ENCODE assay signal across 8 cellular contexts in the genomic region with DNA sequence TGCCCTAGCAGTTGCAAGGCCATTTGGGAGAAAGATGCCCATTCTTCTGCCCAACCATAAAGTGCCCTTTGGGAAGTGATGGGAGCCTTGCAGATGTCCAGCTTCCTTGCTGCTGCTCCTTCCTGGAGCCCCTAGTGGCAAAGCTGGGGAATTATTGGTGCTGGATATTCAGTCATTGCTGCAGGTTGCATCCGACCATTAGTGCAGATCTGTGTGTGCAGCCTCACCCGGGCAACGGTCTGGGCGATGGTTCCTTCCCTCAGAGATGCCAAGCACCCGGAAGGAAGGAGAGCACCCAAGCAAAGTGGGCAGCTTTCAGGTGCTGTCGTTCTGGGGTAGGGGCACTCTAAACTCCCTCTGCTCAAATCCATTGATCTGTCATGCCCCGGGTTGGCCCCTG.
DNase-seq lines count a peak whose midpoint lies in the region; ATAC-seq and TF ChIP-seq lines count a peak whose summit lies in the region.

No MANE protein-coding gene starts in this region.

- H3K27me3 Mint-ChIP-seq in activated T-helper 2 cell treated with anti-CD3 and anti-CD28 coated beads, Interferon-gamma antibody, Interleukin-2, Interleukin-4, amounts not matched to agents 10 μg/mL and 5 μg/mL and 100 μg/mL, durations not matched to agents 14 hours and 24 hours and 36 hours (ENCODE audit: low read depth), result peaks cover 29% of the 10 kb centered on the region

- TF ChIP-seq CTCF in smooth muscle cell (IDR thresholded peaks at IDR 0.05; ENCODE audit: borderline replicate concordance, insufficient read depth, poor library complexity, severe bottlenecking), result peak; percentile 65

- 44% methylated on average over 7 of the region's 7 CpGs for WGBS in smooth muscle cell (ENCODE audit: low lambda C conversion rate)

- intact Hi-C loops in activated T-helper 2 cell treated with anti-CD3 and anti-CD28 coated beads, Interferon-gamma antibody, Interleukin-2, Interleukin-4, amounts not matched to agents 10 μg/mL and 5 μg/mL and 100 μg/mL, durations not matched to agents 14 hours and 24 hours and 36 hours (cut with micrococcal nuclease), result loop anchor here (10.0 kb wide), 2 partner anchors 91 to 141 kb away; no protein-coding TSS in a partner anchor

- H3K36me3 ChIP-seq in smooth muscle cell (ENCODE audit: low read depth), result no peaks in the 10 kb centered on the region

- H3F3A ChIP-seq in smooth muscle cell (ENCODE audit: low read depth), result no peaks in the 10 kb centered on the region

- H3K4me3 Mint-ChIP-seq in activated T-helper 2 cell treated with anti-CD3 and anti-CD28 coated beads, Interferon-gamma antibody, Interleukin-2, Interleukin-4, amounts not matched to agents 10 μg/mL and 5 μg/mL and 100 μg/mL, durations not matched to agents 14 hours and 24 hours and 36 hours (ENCODE audit: low read depth), result no peak overlapping the region

- no peak overlapping the region for H3K27ac ChIP-seq in smooth muscle cell (ENCODE audit: low read depth)

- ATAC-seq in SK-N-SH treated with all-trans-retinoic acid at 6 μM for 48 hours (peak; percentile 71), GM19463 (IDR thresholded peaks at IDR 0.05; ENCODE audit: unreplicated experiment) (no peak), HG03432 (IDR thresholded peaks at IDR 0.05; ENCODE audit: unreplicated experiment) (no peak)

- H3K36me3 Mint-ChIP-seq in activated T-helper 2 cell treated with anti-CD3 and anti-CD28 coated beads, Interferon-gamma antibody, Interleukin-2, Interleukin-4, amounts not matched to agents 10 μg/mL and 5 μg/mL and 100 μg/mL, durations not matched to agents 14 hours and 24 hours and 36 hours (ENCODE audit: low read depth), result no peaks in the 10 kb centered on the region

- H3K4me2 ChIP-seq in smooth muscle cell, result no peak overlapping the region

- H3K4me1 Mint-ChIP-seq in activated T-helper 2 cell treated with anti-CD3 and anti-CD28 coated beads, Interferon-gamma antibody, Interleukin-2, Interleukin-4, amounts not matched to agents 10 μg/mL and 5 μg/mL and 100 μg/mL, durations not matched to agents 14 hours and 24 hours and 36 hours (ENCODE audit: low read depth), result peaks cover 11% of the 10 kb centered on the region

- H3K9me3 Mint-ChIP-seq in activated T-helper 2 cell treated with anti-CD3 and anti-CD28 coated beads, Interferon-gamma antibody, Interleukin-2, Interleukin-4, amounts not matched to agents 10 μg/mL and 5 μg/mL and 100 μg/mL, durations not matched to agents 14 hours and 24 hours and 36 hours, result no peaks in the 10 kb centered on the region

- H3K4me1 ChIP-seq in smooth muscle cell (ENCODE audit: low read depth), result peaks cover 11% of the 10 kb centered on the region

- H3K9me3 ChIP-seq in smooth muscle cell (replicated peaks; ENCODE audit: low read depth), result no peaks in the 10 kb centered on the region

- no peaks in the 10 kb centered on the region for H4K20me1 ChIP-seq in smooth muscle cell (ENCODE audit: low read depth)

- no peak overlapping the region for H3K9ac ChIP-seq in smooth muscle cell (ENCODE audit: low read depth)

- DNase-seq in DMS114 treated with DMSO at 0.1 percent for 48 hours (lab: John Stamatoyannopoulos, UW; ENCODE audit: unreplicated experiment) (peak; percentile 44), HT1080 (ENCODE audit: low read depth) (peak; percentile 57), globus pallidus (ENCODE audit: low spot score) (peak; percentile 17), smooth muscle cell (lab: John Stamatoyannopoulos, UW; ENCODE audit: unreplicated experiment) (no peak)
- DNase-seq in activated T-helper 2 cell treated with anti-CD3 and anti-CD28 coated beads, Interferon-gamma antibody, Interleukin-2, Interleukin-4, amounts not matched to agents 10 μg/mL and 5 μg/mL and 100 μg/mL, durations not matched to agents 14 hours and 24 hours and 36 hours (ENCODE audit: low spot score), result no peak

- H3K4me3 ChIP-seq in smooth muscle cell, result no peak overlapping the region

- H2AFZ ChIP-seq in smooth muscle cell (ENCODE audit: low read depth), result no peak overlapping the region

- H3K27ac Mint-ChIP-seq in activated T-helper 2 cell treated with anti-CD3 and anti-CD28 coated beads, Interferon-gamma antibody, Interleukin-2, Interleukin-4, amounts not matched to agents 10 μg/mL and 5 μg/mL and 100 μg/mL, durations not matched to agents 14 hours and 24 hours and 36 hours, result no peak overlapping the region

- H3K79me2 ChIP-seq in smooth muscle cell (ENCODE audit: low read depth), result no peaks in the 10 kb centered on the region

- H3K27me3 ChIP-seq in smooth muscle cell (ENCODE audit: low read depth), result peaks cover 16% of the 10 kb centered on the region

TF ChIP-seq in SK-N-SH treated with all-trans-retinoic acid at 6 μM for 48 hours, 23 proteins besides CTCF, POLR2A, EP300 and RAD21:
- TF ChIP-seq POU6F1 (CRISPR knock-in tag; IDR thresholded peaks at IDR 0.05; ENCODE audit: borderline replicate concordance, low read depth), result no peak
- TF ChIP-seq TCF4 (CRISPR knock-in tag; IDR thresholded peaks at IDR 0.05; ENCODE audit: borderline replicate concordance), result 0 out of 2 replicates have a peak, but pooled peaks have one; percentile 12

Comparison
In these comparisons a context has a peak if more than half of its experiments do, and no peak if none do; other contexts are left out.
1. DNase-seq: peak in DMS114 treated with DMSO at 0.1 percent for 48 hours (single experiment), HT1080 (single experiment) and globus pallidus (single experiment); none in smooth muscle cell (single experiment) and activated T-helper 2 cell treated with anti-CD3 and anti-CD28 coated beads, Interferon-gamma antibody, Interleukin-2, Interleukin-4, amounts not matched to agents 10 μg/mL and 5 μg/mL and 100 μg/mL, durations not matched to agents 14 hours and 24 hours and 36 hours (single experiment).